11 cellular contexts compared by ENCODE assay signal in genomic region chr17:8062807-8063483, GRCh38. TPM values are rescaled to one million over a fixed set of nuclear protein-coding genes. Genes with fewer than 3 reads are reported as not detected.
A peak's percentile ranks its signal among the peaks of the same experiment; 100 is the strongest.
DNase-seq lines count a peak whose midpoint lies in the region; ATAC-seq and TF ChIP-seq lines count a peak whose summit lies in the region.
"Had no signal": no experiment of that assay in that cellular context is flagged by ENCODE, and none has a peak within 500 bp of the region (broad histone marks: within the 10 kb centered on the region; RNA-seq: fewer than 3 reads in every experiment).

No MANE protein-coding gene starts in this region.

- H3K27me3 Mint-ChIP-seq in IgD-negative memory B cell: peaks cover 27% of the 10 kb centered on the region

- H3K27me3 ChIP-seq in ACC112 (ENCODE audit: insufficient read depth, low read length): peaks cover 79% of the 10 kb centered on the region

- no peak overlapping the region for H3K4me3 Mint-ChIP-seq in IgD-negative memory B cell
- H3K4me3 Mint-ChIP-seq: activated CD4-positive, alpha-beta memory T cell treated with anti-CD3 and anti-CD28 coated beads, Interleukin-2, amount 10 ng/mL, durations not matched to agents 7 days and 5 days had no signal

- H3K4me1 Mint-ChIP-seq in IgD-negative memory B cell: peaks cover 0 to 5% (median 0%) of the 10 kb centered on the region in 3 donors

- H3K4me3 ChIP-seq in ACC112 (ENCODE audit: low read depth, low read length): peak overlapping the region; percentile 74
- H3K4me3 ChIP-seq in cardiac fibroblast (replicated peaks in 1 of 2; ENCODE audit: low read depth in 2 of 2, low read length in 2 of 2): peak overlapping the region; percentile 16 to 24
- no peak overlapping the region for H3K4me3 ChIP-seq in mucosa of descending colon
- H3K4me3 ChIP-seq: BLaER1 treated with 17β-estradiol and CSF1 and Interleukin-3, amounts not matched to agents 10 nM and 100 nM had no signal

- H3K36me3 Mint-ChIP-seq in IgD-negative memory B cell: no peaks in the 10 kb centered on the region

- H2AFZ ChIP-seq in ACC112 (ENCODE audit: low read length, unreplicated experiment): peak overlapping the region; percentile 36

- H3K27ac Mint-ChIP-seq in IgD-negative memory B cell: peak overlapping the region in 2 of 3 donors; percentile 6 to 10
- H3K27ac Mint-ChIP-seq: activated CD4-positive, alpha-beta memory T cell treated with anti-CD3 and anti-CD28 coated beads, Interleukin-2, amount 10 ng/mL, durations not matched to agents 7 days and 5 days had no signal

- no peaks in the 10 kb centered on the region for H3K9me3 ChIP-seq in mucosa of descending colon
- H3K9me3 ChIP-seq: BLaER1 treated with 17β-estradiol and CSF1 and Interleukin-3, amounts not matched to agents 10 nM and 100 nM had no signal

- peaks cover 28% of the 10 kb centered on the region for H3K4me1 ChIP-seq in ACC112 (ENCODE audit: control insufficient read depth, insufficient read depth, low read length, unreplicated experiment)
- H3K4me1 ChIP-seq in mucosa of descending colon (ENCODE audit: low read depth): peaks cover 11% of the 10 kb centered on the region

- TF ChIP-seq CTCF in cardiac fibroblast (IDR thresholded peaks at IDR 0.05; ENCODE audit: low read depth, low read length) (no peak), mucosa of descending colon (IDR thresholded peaks at IDR 0.05) (no peak)

- no peaks in the 10 kb centered on the region for H3K79me2 ChIP-seq in ACC112 (ENCODE audit: control insufficient read depth, insufficient read depth, low read length, unreplicated experiment)

- H3K27ac ChIP-seq in ACC112 (ENCODE audit: low read depth, low read length): no peak overlapping the region
- H3K27ac ChIP-seq: BLaER1 treated with 17β-estradiol and CSF1 and Interleukin-3, amounts not matched to agents 10 nM and 100 nM had no signal

- DNase-seq in cardiac fibroblast (ENCODE audit: low read depth in 2 of 2): no peak
- DNase-seq in mucosa of descending colon: peak in 1 of 3 donors; percentile 30
- no peak for DNase-seq in T1000 (lab: John Stamatoyannopoulos, UW)
- DNase-seq in islet precursor cell: no peak
- DNase-seq in DMS114 treated with DMSO at 0.1 percent for 48 hours (lab: John Stamatoyannopoulos, UW; ENCODE audit: unreplicated experiment): no peak
- DNase-seq: activated CD4-positive, alpha-beta memory T cell treated with anti-CD3 and anti-CD28 coated beads, Interleukin-2, amount 10 ng/mL, durations not matched to agents 7 days and 5 days had no signal

- intact Hi-C loops in mucosa of descending colon (cut with DNase I, micrococcal nuclease): no loop called here

- no peaks in the 10 kb centered on the region for H3K9me3 Mint-ChIP-seq in IgD-negative memory B cell
- H3K9me3 Mint-ChIP-seq: activated CD4-positive, alpha-beta memory T cell treated with anti-CD3 and anti-CD28 coated beads, Interleukin-2, amount 10 ng/mL, durations not matched to agents 7 days and 5 days had no signal

- ATAC-seq in mucosa of descending colon (peak; percentile 63), GM18520 (IDR thresholded peaks at IDR 0.05; ENCODE audit: unreplicated experiment) (no peak)

- no peaks in the 10 kb centered on the region for H3K36me3 ChIP-seq in ACC112 (ENCODE audit: insufficient read depth, low read length)
- no peaks in the 10 kb centered on the region for H3K36me3 ChIP-seq in mucosa of descending colon (ENCODE audit: low read depth)
- H3K36me3 ChIP-seq: BLaER1 treated with 17β-estradiol and CSF1 and Interleukin-3, amounts not matched to agents 10 nM and 100 nM had no signal

RNA-seq across cellular contexts. Expression of gene ALOX15B, which starts 24.1 kb away (rescaled TPM):
- polyA plus RNA-seq in IgD-negative memory B cell: not detected
- total RNA-seq in mucosa of descending colon: 1 to 10 TPM in 2 of 3 donors, under 1 TPM in 1; 0.66 to 1.3 (median 1.1) TPM
- total RNA-seq: activated CD4-positive, alpha-beta memory T cell treated with anti-CD3 and anti-CD28 coated beads, Interleukin-2, amount 10 ng/mL, durations not matched to agents 7 days and 5 days had no signal

RNA-seq across cellular contexts. Expression of gene ALOX12B, which starts 24.6 kb away (rescaled TPM):
- 0.41 TPM for polyA plus RNA-seq in IgD-negative memory B cell
- under 1 TPM; 0.25 to 0.65 (median 0.49) TPM for total RNA-seq in mucosa of descending colon

RNA-seq across cellular contexts. Expression of gene ALOXE3, which starts 55.4 kb away (rescaled TPM):
- not detected for polyA plus RNA-seq in IgD-negative memory B cell
- not detected for total RNA-seq in mucosa of descending colon
- total RNA-seq: activated CD4-positive, alpha-beta memory T cell treated with anti-CD3 and anti-CD28 coated beads, Interleukin-2, amount 10 ng/mL, durations not matched to agents 7 days and 5 days; SK-MEL-5 had no signal
